Comparison of ENCODE assay signal across 8 cellular contexts in genomic region chr6:157380458-157380778, GRCh38. TPM values are rescaled to one million over a fixed set of nuclear protein-coding genes. Genes with fewer than 3 reads are reported as not detected.
DNase-seq lines count a peak whose midpoint lies in the region; ATAC-seq lines count a peak whose summit lies in the region.

No MANE protein-coding gene starts in this region.

- DNase-seq in activated T-cell treated with anti-CD3 and anti-CD28 coated beads, Interleukin-2, amount 50 U/mL, for 4 hours = no peak
- no peak for DNase-seq in activated T-cell treated with anti-CD3 and anti-CD28 coated beads, Interleukin-2, amount 50 U/mL, for 48 hours
- DNase-seq in immature natural killer cell = no peak
- DNase-seq in stimulated activated naive CD8-positive, alpha-beta T cell treated with anti-CD3 and anti-CD28 coated beads, Interleukin-15, amount 100 ng/mL, for 72 hours = no peak
- no peak for DNase-seq in DMS79 (lab: John Stamatoyannopoulos, UW)
- no peak for DNase-seq in activated CD8-positive, alpha-beta memory T cell treated with anti-CD3 and anti-CD28 coated beads, Interleukin-2, amount 50 U/mL, for 48 hours

- peak; percentile 1 to 13 for ATAC-seq in activated T-cell treated with anti-CD3 and anti-CD28 coated beads, Interleukin-2, amount 50 U/mL, for 4 hours
- ATAC-seq in HG03175 (IDR thresholded peaks at IDR 0.05; ENCODE audit: unreplicated experiment) = peak; percentile 8
- peak; percentile 11 for ATAC-seq in stimulated activated naive CD8-positive, alpha-beta T cell treated with anti-CD3 and anti-CD28 coated beads, Interleukin-15, amount 100 ng/mL, for 72 hours

- peak overlapping the region; percentile 78 for H3K4me3 Mint-ChIP-seq in activated T-cell treated with anti-CD3 and anti-CD28 coated beads, Interleukin-2, amount 50 U/mL, for 4 hours
- peak overlapping the region; percentile 82 for H3K4me3 Mint-ChIP-seq in activated naive CD8-positive, alpha-beta T cell
- peak overlapping the region; percentile 82 to 90 (median 85) for H3K4me3 Mint-ChIP-seq in immature natural killer cell
- H3K4me3 Mint-ChIP-seq in stimulated activated naive CD8-positive, alpha-beta T cell treated with anti-CD3 and anti-CD28 coated beads, Interleukin-15, amount 100 ng/mL, for 72 hours = peak overlapping the region; percentile 62 to 78

- H3K9me3 Mint-ChIP-seq in activated T-cell treated with anti-CD3 and anti-CD28 coated beads, Interleukin-2, amount 50 U/mL, for 4 hours = no peaks in the 10 kb centered on the region
- no peaks in the 10 kb centered on the region for H3K9me3 Mint-ChIP-seq in activated naive CD8-positive, alpha-beta T cell (ENCODE audit: low read depth)
- H3K9me3 Mint-ChIP-seq in immature natural killer cell = no peaks in the 10 kb centered on the region
- no peaks in the 10 kb centered on the region for H3K9me3 Mint-ChIP-seq in stimulated activated naive CD8-positive, alpha-beta T cell treated with anti-CD3 and anti-CD28 coated beads, Interleukin-15, amount 100 ng/mL, for 72 hours

- H3K27me3 Mint-ChIP-seq in activated T-cell treated with anti-CD3 and anti-CD28 coated beads, Interleukin-2, amount 50 U/mL, for 4 hours (ENCODE audit: low read depth) = peaks cover 2% of the 10 kb centered on the region
- peaks cover 10% of the 10 kb centered on the region for H3K27me3 Mint-ChIP-seq in activated naive CD8-positive, alpha-beta T cell
- H3K27me3 Mint-ChIP-seq in immature natural killer cell (ENCODE audit: low read depth in 3 of 3) = peaks cover 0 to 9% (median 1%) of the 10 kb centered on the region in 3 donors
- peaks cover 27% of the 10 kb centered on the region for H3K27me3 Mint-ChIP-seq in stimulated activated naive CD8-positive, alpha-beta T cell treated with anti-CD3 and anti-CD28 coated beads, Interleukin-15, amount 100 ng/mL, for 72 hours

- peak overlapping the region; percentile 64 for H3K27ac Mint-ChIP-seq in activated naive CD8-positive, alpha-beta T cell
- H3K27ac Mint-ChIP-seq in immature natural killer cell = peak overlapping the region in 2 of 6 donors; percentile 61 to 67
- H3K27ac Mint-ChIP-seq in stimulated activated naive CD8-positive, alpha-beta T cell treated with anti-CD3 and anti-CD28 coated beads, Interleukin-15, amount 100 ng/mL, for 72 hours = peak overlapping the region; percentile 69 to 82

- peaks cover 2% of the 10 kb centered on the region for H3K36me3 Mint-ChIP-seq in activated T-cell treated with anti-CD3 and anti-CD28 coated beads, Interleukin-2, amount 50 U/mL, for 4 hours (ENCODE audit: insufficient read depth)
- H3K36me3 Mint-ChIP-seq in activated naive CD8-positive, alpha-beta T cell = peaks cover 7% of the 10 kb centered on the region
- no peaks in the 10 kb centered on the region for H3K36me3 Mint-ChIP-seq in immature natural killer cell

- peaks cover 32% of the 10 kb centered on the region for H3K4me1 Mint-ChIP-seq in activated T-cell treated with anti-CD3 and anti-CD28 coated beads, Interleukin-2, amount 50 U/mL, for 4 hours (ENCODE audit: low read depth)
- peaks cover 30% of the 10 kb centered on the region for H3K4me1 Mint-ChIP-seq in activated naive CD8-positive, alpha-beta T cell (ENCODE audit: low read depth)
- peaks cover 30 to 39% of the 10 kb centered on the region in 2 donors for H3K4me1 Mint-ChIP-seq in immature natural killer cell
- peaks cover 53% of the 10 kb centered on the region for H3K4me1 Mint-ChIP-seq in stimulated activated naive CD8-positive, alpha-beta T cell treated with anti-CD3 and anti-CD28 coated beads, Interleukin-15, amount 100 ng/mL, for 72 hours

RNA-seq across cellular contexts. Expression of gene ZDHHC14, which starts 0.6 kb away (rescaled TPM):
- total RNA-seq in activated T-cell treated with anti-CD3 and anti-CD28 coated beads, Interleukin-2, amount 50 U/mL, for 4 hours = 1 to 10 TPM; 5.6 to 6.0 (median 5.7) TPM
- polyA plus RNA-seq in immature natural killer cell = 1 to 10 TPM; 3.1 to 4.2 (median 3.4) TPM

RNA-seq across cellular contexts. Expression of gene TMEM242, which starts 57.1 kb away (rescaled TPM):
- 10 to 100 TPM; 10.0 to 12.8 (median 10.1) TPM for total RNA-seq in activated T-cell treated with anti-CD3 and anti-CD28 coated beads, Interleukin-2, amount 50 U/mL, for 4 hours
- polyA plus RNA-seq in immature natural killer cell = 10 to 100 TPM; 13.7 to 17.4 (median 15.9) TPM
